In the genomic region with DNA sequence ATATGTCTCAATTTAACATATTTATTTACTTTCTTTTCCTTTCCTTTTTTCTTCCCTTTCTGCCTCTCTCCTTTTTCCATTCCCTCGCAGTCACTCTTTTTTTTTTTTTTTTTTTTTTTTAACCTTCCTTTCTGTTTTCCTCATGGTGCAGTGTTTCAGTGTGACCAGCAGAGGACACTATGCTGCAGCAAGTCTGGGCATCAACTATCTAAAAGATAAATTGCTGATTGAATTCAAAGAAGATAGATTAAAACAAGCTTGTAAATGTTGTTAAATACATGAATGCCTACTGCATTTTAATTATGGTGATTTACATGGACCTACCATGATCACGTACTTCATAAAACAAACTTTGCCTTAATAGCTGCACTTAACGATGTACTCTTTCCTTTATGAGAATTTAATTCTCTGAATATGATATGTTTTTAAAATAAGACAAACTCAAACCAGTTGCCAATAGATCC, we compare ENCODE assay signal across 8 cellular contexts.
DNase-seq lines count a peak whose midpoint lies in the region; ATAC-seq and TF ChIP-seq lines count a peak whose summit lies in the region.

No MANE protein-coding gene starts in this region.

- no peak overlapping the region for H3K18ac ChIP-seq in mesendoderm (ENCODE audit: low read length)

- no peak overlapping the region for H2AK5ac ChIP-seq in mesendoderm (ENCODE audit: low read length)

- H3K9ac ChIP-seq in mesendoderm (ENCODE audit: low read length) = no peak overlapping the region

- no peak overlapping the region for H3K4ac ChIP-seq in mesendoderm (ENCODE audit: low read depth, low read length)

- no peak overlapping the region for H3K23ac ChIP-seq in mesendoderm (ENCODE audit: low read length)

- no peaks in the 10 kb centered on the region for H3K79me1 ChIP-seq in mesendoderm (ENCODE audit: low read length)

- H3K4me3 ChIP-seq in mesendoderm (ENCODE audit: low read length) = no peak overlapping the region
- H3K4me3 ChIP-seq in vagina = no peak overlapping the region

- no peaks in the 10 kb centered on the region for H3K36me3 Mint-ChIP-seq in dendritic cell treated with granulocyte-macrophage colony-stimulating factor and Interleukin-4, amounts not matched to agents 40 ng/mL and 50 ng/mL, for 4 days (ENCODE audit: low read depth)

- H3K4me1 ChIP-seq in mesendoderm (ENCODE audit: control insufficient read depth, low read depth, low read length) (no peaks in the 10 kb centered on the region), vagina (peaks cover 35% of the 10 kb centered on the region)

- intact Hi-C loops in Right ventricle myocardium superior (cut with DNase I) (loop anchor here (5.0 to 10.0 kb wide), 3 partner anchors 325 to 662 kb away; no protein-coding TSS in a partner anchor), cardiac septum (cut with DNase I) (loop anchor here (5.0 to 10.0 kb wide), 3 partner anchors 325 to 665 kb away; no protein-coding TSS in a partner anchor), vagina (cut with DNase I) (loop anchor here (10.0 kb wide), 1 partner anchor 312 kb away; a partner anchor contains a TSS)
- intact Hi-C loops in dendritic cell treated with granulocyte-macrophage colony-stimulating factor and Interleukin-4, amounts not matched to agents 40 ng/mL and 50 ng/mL, for 4 days (cut with micrococcal nuclease) = loop anchor here (5.0 kb wide), 4 partner anchors 55 to 665 kb away; no protein-coding TSS in a partner anchor

- TF ChIP-seq CTCF in LNCAP (IDR thresholded peaks at IDR 0.05) = peak; percentile 96
- TF ChIP-seq CTCF in vagina (IDR thresholded peaks at IDR 0.05) = peak; percentile 39 to 80 (median 45)

- H2BK5ac ChIP-seq in mesendoderm (ENCODE audit: low read length) = no peak overlapping the region

- WGBS in mesendoderm (ENCODE audit: extremely low coverage, insufficient coverage, low lambda C conversion rate) = no CpG with 5 or more reads among the region's 3 CpGs

- TF ChIP-seq POLR2A in vagina (IDR thresholded peaks at IDR 0.05) = no peak

- H3K27me3 ChIP-seq in mesendoderm (ENCODE audit: insufficient read depth, low read length, poor library complexity) (no peaks in the 10 kb centered on the region), vagina (no peaks in the 10 kb centered on the region)

- DNase-seq in Right ventricle myocardium superior (no peak), cardiac septum (ENCODE audit: low spot score) (no peak), SW480 (ENCODE audit: low spot score) (peak; percentile 69), mesendoderm (peak; percentile 57), vagina (ENCODE audit: extremely low spot score in 2 of 2) (no peak), GM19240 (ENCODE audit: insufficient read length, low spot score) (no peak)

- H3K4me1 Mint-ChIP-seq in dendritic cell treated with granulocyte-macrophage colony-stimulating factor and Interleukin-4, amounts not matched to agents 40 ng/mL and 50 ng/mL, for 4 days (ENCODE audit: low read depth) = peaks cover 23% of the 10 kb centered on the region

- H3K56ac ChIP-seq in mesendoderm (ENCODE audit: low read length) = no peak overlapping the region

- H3K4me2 ChIP-seq in mesendoderm (ENCODE audit: low read length) = no peak overlapping the region

- ATAC-seq in Right ventricle myocardium superior (ENCODE audit: poor library complexity) = peak; percentile 56

- no peaks in the 10 kb centered on the region for H3K9me3 Mint-ChIP-seq in dendritic cell treated with granulocyte-macrophage colony-stimulating factor and Interleukin-4, amounts not matched to agents 40 ng/mL and 50 ng/mL, for 4 days

- H3K27me3 Mint-ChIP-seq in dendritic cell treated with granulocyte-macrophage colony-stimulating factor and Interleukin-4, amounts not matched to agents 40 ng/mL and 50 ng/mL, for 4 days = peaks cover 3% of the 10 kb centered on the region

- H3K27ac Mint-ChIP-seq in dendritic cell treated with granulocyte-macrophage colony-stimulating factor and Interleukin-4, amounts not matched to agents 40 ng/mL and 50 ng/mL, for 4 days = peak overlapping the region; percentile 56

- H4K8ac ChIP-seq in mesendoderm (ENCODE audit: low read depth, low read length) = no peak overlapping the region

- H2BK120ac ChIP-seq in mesendoderm (ENCODE audit: low read depth, low read length) = no peak overlapping the region

- H3K79me2 ChIP-seq in mesendoderm (ENCODE audit: control insufficient read depth, insufficient read depth, low read length) = no peaks in the 10 kb centered on the region

- H3K27ac ChIP-seq in mesendoderm (ENCODE audit: low read depth, low read length) (no peak overlapping the region), vagina (no peak overlapping the region)

- H2BK15ac ChIP-seq in mesendoderm (replicated peaks; ENCODE audit: low read depth) = no peak overlapping the region

- H3K36me3 ChIP-seq in mesendoderm (ENCODE audit: control insufficient read depth, insufficient read depth, low read length) (no peaks in the 10 kb centered on the region), vagina (no peaks in the 10 kb centered on the region)

- H3K4me3 Mint-ChIP-seq in dendritic cell treated with granulocyte-macrophage colony-stimulating factor and Interleukin-4, amounts not matched to agents 40 ng/mL and 50 ng/mL, for 4 days = peak overlapping the region; percentile 24

- H3K9me3 ChIP-seq in vagina = no peaks in the 10 kb centered on the region

- H4K5ac ChIP-seq in mesendoderm (ENCODE audit: low read length) = no peak overlapping the region

Comparison
In these comparisons a context has a peak if more than half of its experiments do, and no peak if none do; other contexts are left out.
1. DNase-seq: peak in SW480 (single experiment) and mesendoderm (single experiment); none in Right ventricle myocardium superior (single experiment), cardiac septum (single experiment), vagina (0 of 2) and GM19240 (single experiment).